8 cellular contexts compared by ENCODE assay signal in genomic region chr17:73196500-73196899, GRCh38. TPM values are rescaled to one million over a fixed set of nuclear protein-coding genes. Genes with fewer than 3 reads are reported as not detected.
DNase-seq lines count a peak whose midpoint lies in the region; ATAC-seq and TF ChIP-seq lines count a peak whose summit lies in the region.

No MANE protein-coding gene starts in this region.

- no peak overlapping the region for H3K27ac ChIP-seq in trophoblast cell (ENCODE audit: low read depth, low read length)

- no peak overlapping the region for H3K4ac ChIP-seq in trophoblast cell (ENCODE audit: low read depth, low read length)

- no peak overlapping the region for H3K23ac ChIP-seq in trophoblast cell (ENCODE audit: low read length)

- no peak for ATAC-seq in GM21717 (IDR thresholded peaks at IDR 0.05; ENCODE audit: unreplicated experiment)
- ATAC-seq in HG02623 (IDR thresholded peaks at IDR 0.05; ENCODE audit: unreplicated experiment), result no peak

- peaks cover 10% of the 10 kb centered on the region for H3K79me1 ChIP-seq in trophoblast cell (ENCODE audit: low read length)

- H3K4me3 ChIP-seq in GM12865 (ENCODE audit: low read depth, low read length), result no peak overlapping the region
- H3K4me3 ChIP-seq in trophoblast cell (ENCODE audit: low read depth, low read length), result no peak overlapping the region

- no peak overlapping the region for H4K12ac ChIP-seq in trophoblast cell (ENCODE audit: low read depth, low read length)

- no peak overlapping the region for H2BK12ac ChIP-seq in trophoblast cell (ENCODE audit: low read length)

- no peak overlapping the region for H2BK120ac ChIP-seq in trophoblast cell (ENCODE audit: insufficient read depth, low read length, poor library complexity)

- no peak overlapping the region for H3K4me2 ChIP-seq in trophoblast cell (ENCODE audit: low read length)

- TF ChIP-seq CTCF in GM12865 (IDR thresholded peaks at IDR 0.05; ENCODE audit: insufficient read depth, low read depth, low read length, missing control alignments), result peak; percentile 13

- H3K4me1 ChIP-seq in trophoblast cell (ENCODE audit: control insufficient read depth in 1 of 2, insufficient read depth in 2 of 2, low read length in 2 of 2), result peaks cover 0 to 4% of the 10 kb centered on the region in 2 experiments

- no peak overlapping the region for H2BK5ac ChIP-seq in trophoblast cell (ENCODE audit: low read depth, low read length, poor library complexity)

- WGBS in trophoblast cell (ENCODE audit: extremely low coverage, insufficient coverage, insufficient read length), result no CpG with 5 or more reads among the region's 13 CpGs

- H3K27me3 ChIP-seq in trophoblast cell (ENCODE audit: insufficient read depth, low read length), result no peaks in the 10 kb centered on the region

- DNase-seq in GM12865 (ENCODE audit: low read depth) (peak; percentile 15), NCI-H526 treated with DMSO at 0.1 percent for 48 hours (lab: John Stamatoyannopoulos, UW) (peak; percentile 60), fibroblast of gingiva (ENCODE audit: low read depth) (peak; percentile 26), trophoblast cell (peak; percentile 64 to 76), T-helper 9 cell (no peak), activated gamma-delta T cell (lab: John Stamatoyannopoulos, UW) (no peak)

- peaks cover 46 to 51% of the 10 kb centered on the region in 2 experiments for H3K36me3 ChIP-seq in trophoblast cell (ENCODE audit: control insufficient read depth in 1 of 2, insufficient read depth in 2 of 2, low read length in 2 of 2)

- no peak overlapping the region for H3K9ac ChIP-seq in trophoblast cell (ENCODE audit: low read length)

- no peak overlapping the region for H2AFZ ChIP-seq in trophoblast cell (ENCODE audit: insufficient read depth, low read length, poor library complexity)

- H3K9me3 ChIP-seq in trophoblast cell (ENCODE audit: insufficient read depth, low read depth, low read length), result no peaks in the 10 kb centered on the region

- H4K8ac ChIP-seq in trophoblast cell (ENCODE audit: low read depth, low read length), result no peak overlapping the region

- no peak overlapping the region for H2AK5ac ChIP-seq in trophoblast cell (ENCODE audit: low read length)

- peaks cover 5% of the 10 kb centered on the region for H3K79me2 ChIP-seq in trophoblast cell (ENCODE audit: control insufficient read depth, insufficient read depth, low read length, poor library complexity)

- no peak overlapping the region for H3K14ac ChIP-seq in trophoblast cell (ENCODE audit: low read length)

- H3K18ac ChIP-seq in trophoblast cell (ENCODE audit: low read length), result no peak overlapping the region

- H4K91ac ChIP-seq in trophoblast cell (ENCODE audit: low read depth, low read length), result no peak overlapping the region

RNA-seq across cellular contexts. Expression of gene COG1, which starts 3.6 kb away (rescaled TPM):
- polyA plus RNA-seq in trophoblast cell (2013), result 26.2 and 27.2 TPM in 2 replicates

RNA-seq across cellular contexts. Expression of gene SSTR2, which starts 31.7 kb away (rescaled TPM):
- polyA plus RNA-seq in trophoblast cell (2013), result 0.81 and 0.86 TPM in 2 replicates

Comparison
In these comparisons a context has a peak if more than half of its experiments do, and no peak if none do; other contexts are left out.
1. DNase-seq: peak in GM12865 (single experiment), NCI-H526 treated with DMSO at 0.1 percent for 48 hours (single experiment), fibroblast of gingiva (single experiment) and trophoblast cell (2 of 2); none in T-helper 9 cell (single experiment) and activated gamma-delta T cell (single experiment).